ENCODE assay signal across 8 cellular contexts in the genomic region with DNA sequence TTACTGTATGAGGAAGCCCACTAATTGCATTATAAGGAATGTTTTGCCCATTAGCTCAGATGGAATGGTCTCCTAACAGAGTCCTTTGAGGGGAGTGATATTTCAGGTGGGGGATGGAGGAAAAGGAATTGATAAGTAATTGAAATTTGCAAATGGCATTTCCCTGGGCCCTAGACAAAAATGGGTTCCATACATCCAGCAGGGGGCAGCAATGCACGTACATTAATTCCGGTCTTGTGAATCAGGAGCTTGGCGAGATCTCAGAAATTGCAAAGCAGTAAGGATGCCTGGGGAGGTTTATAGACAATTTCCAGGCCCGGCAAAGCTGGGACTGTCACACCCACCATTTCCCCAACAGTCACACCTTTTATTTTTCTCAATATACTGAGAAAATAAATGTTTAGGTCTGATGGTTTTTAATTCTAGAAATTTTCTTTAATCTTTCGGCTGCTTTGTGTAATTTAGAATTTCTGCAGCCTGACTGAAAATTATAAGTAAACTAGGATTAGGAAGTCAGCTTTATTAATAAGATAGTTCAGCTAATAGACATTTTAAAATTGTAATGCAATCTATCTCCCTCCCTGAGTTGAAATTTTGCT.
A peak's percentile ranks its signal among the peaks of the same experiment; 100 is the strongest.
DNase-seq lines count a peak whose midpoint lies in the region; ATAC-seq and TF ChIP-seq lines count a peak whose summit lies in the region.

No MANE protein-coding gene starts in this region.

- H3K9me3 ChIP-seq in left ventricle myocardium inferior (replicated peaks): peaks cover 32% of the 10 kb centered on the region

- H3K27ac ChIP-seq in left ventricle myocardium inferior (replicated peaks): no peak overlapping the region

- H3K4me3 ChIP-seq in left ventricle myocardium inferior (no peak overlapping the region), retinal pigment epithelial cell (ENCODE audit: low read length) (no peak overlapping the region)

- peak; percentile 72 for TF ChIP-seq CTCF in left ventricle myocardium inferior (IDR thresholded peaks at IDR 0.05; ENCODE audit: borderline replicate concordance)
- peak; percentile 64 for TF ChIP-seq CTCF in retinal pigment epithelial cell (conservative IDR thresholded peaks at IDR 0.05; ENCODE audit: low read depth, low read length)

- H3K4me1 ChIP-seq in left ventricle myocardium inferior: no peaks in the 10 kb centered on the region

- peak; percentile 27 for DNase-seq in NK-92 treated with Interleukin-12 subunit alpha and Interleukin-12 subunit beta, amount 100 ng/mL, for 24 hours (lab: John Stamatoyannopoulos, UW)
- DNase-seq in NK-92 (lab: John Stamatoyannopoulos, UW; ENCODE audit: unreplicated experiment): no peak
- DNase-seq in HK-2 (ENCODE audit: unreplicated experiment): peak; percentile 68
- DNase-seq in NOMO-1 treated with DMSO at 0.1 percent for 48 hours (lab: John Stamatoyannopoulos, UW; ENCODE audit: unreplicated experiment): peak; percentile 23
- peak; percentile 32 for DNase-seq in activated naive CD8-positive, alpha-beta T cell treated with anti-CD3 and anti-CD28 coated beads, Interleukin-2, amount 10 ng/mL, durations not matched to agents 7 days and 5 days
- DNase-seq in left ventricle myocardium inferior: peak; percentile 31
- DNase-seq in retinal pigment epithelial cell (ENCODE audit: low read depth): peak; percentile 29

- ATAC-seq in activated naive CD8-positive, alpha-beta T cell treated with anti-CD3 and anti-CD28 coated beads, Interleukin-2, amount 10 ng/mL, durations not matched to agents 7 days and 5 days (ENCODE audit: low read depth): no peak
- no peak for ATAC-seq in GM19463 (IDR thresholded peaks at IDR 0.05; ENCODE audit: unreplicated experiment)

- no peaks in the 10 kb centered on the region for H3K36me3 ChIP-seq in left ventricle myocardium inferior

- H3K27me3 Mint-ChIP-seq in activated naive CD8-positive, alpha-beta T cell treated with anti-CD3 and anti-CD28 coated beads, Interleukin-2, amount 10 ng/mL, durations not matched to agents 7 days and 5 days: no peaks in the 10 kb centered on the region

- intact Hi-C loops in left ventricle myocardium inferior (cut with micrococcal nuclease): no loop called here

- H3K4me3 Mint-ChIP-seq in activated naive CD8-positive, alpha-beta T cell treated with anti-CD3 and anti-CD28 coated beads, Interleukin-2, amount 10 ng/mL, durations not matched to agents 7 days and 5 days: no peak overlapping the region

- POLR2A ChIA-PET in activated naive CD8-positive, alpha-beta T cell treated with anti-CD3 and anti-CD28 coated beads, Interleukin-2, amount 10 ng/mL, durations not matched to agents 7 days and 5 days (lab: Charles Lee): no interaction called here

- H3K27ac Mint-ChIP-seq in activated naive CD8-positive, alpha-beta T cell treated with anti-CD3 and anti-CD28 coated beads, Interleukin-2, amount 10 ng/mL, durations not matched to agents 7 days and 5 days: no peak overlapping the region

- H3K9me3 Mint-ChIP-seq in activated naive CD8-positive, alpha-beta T cell treated with anti-CD3 and anti-CD28 coated beads, Interleukin-2, amount 10 ng/mL, durations not matched to agents 7 days and 5 days: peaks cover 5% of the 10 kb centered on the region

- no peaks in the 10 kb centered on the region for H3K4me1 Mint-ChIP-seq in activated naive CD8-positive, alpha-beta T cell treated with anti-CD3 and anti-CD28 coated beads, Interleukin-2, amount 10 ng/mL, durations not matched to agents 7 days and 5 days

- peaks cover 20% of the 10 kb centered on the region for H3K27me3 ChIP-seq in left ventricle myocardium inferior (ENCODE audit: low read depth)

- H3K36me3 Mint-ChIP-seq in activated naive CD8-positive, alpha-beta T cell treated with anti-CD3 and anti-CD28 coated beads, Interleukin-2, amount 10 ng/mL, durations not matched to agents 7 days and 5 days: no peaks in the 10 kb centered on the region
